Comparison of ENCODE assay signal across 8 cellular contexts in genomic region chr1:108049083-108049819, GRCh38.
DNase-seq lines count a peak whose midpoint lies in the region; ATAC-seq and TF ChIP-seq lines count a peak whose summit lies in the region.

No MANE protein-coding gene starts in this region.

- peaks cover 17% of the 10 kb centered on the region for H3K4me1 Mint-ChIP-seq in activated T-cell treated with anti-CD3 and anti-CD28 coated beads, Interleukin-2, amount 50 U/mL, for 72 hours (ENCODE audit: low read depth)
- peaks cover 30% of the 10 kb centered on the region for H3K4me1 Mint-ChIP-seq in MCF 10A (ENCODE audit: insufficient read depth, unreplicated experiment)

- no peak overlapping the region for H3K4me3 ChIP-seq in tibial artery

- in situ Hi-C loops in GM13976 (cut with MboI; ENCODE audit: low sequenced_read_pairs, unreplicated experiment), result no loop called here

- TF ChIP-seq CTCF in MCF 10A (IDR thresholded peaks at IDR 0.05; ENCODE audit: unreplicated experiment) (peak; percentile 26), tibial artery (IDR thresholded peaks at IDR 0.05) (peak; percentile 16 to 28), GM13976 (IDR thresholded peaks at IDR 0.05; ENCODE audit: borderline replicate concordance, control extremely low read depth, extremely low read depth, insufficient read depth, missing control alignments) (no peak)

- H3K27ac Mint-ChIP-seq in activated T-cell treated with anti-CD3 and anti-CD28 coated beads, Interleukin-2, amount 50 U/mL, for 72 hours, result no peak overlapping the region
- no peak overlapping the region for H3K27ac Mint-ChIP-seq in MCF 10A (ENCODE audit: low read depth, unreplicated experiment)

- no peak overlapping the region for H3K4me3 Mint-ChIP-seq in activated T-cell treated with anti-CD3 and anti-CD28 coated beads, Interleukin-2, amount 50 U/mL, for 72 hours
- H3K4me3 Mint-ChIP-seq in MCF 10A (ENCODE audit: unreplicated experiment), result no peak overlapping the region

- no peaks in the 10 kb centered on the region for H3K27me3 Mint-ChIP-seq in activated T-cell treated with anti-CD3 and anti-CD28 coated beads, Interleukin-2, amount 50 U/mL, for 72 hours (ENCODE audit: low read depth)
- H3K27me3 Mint-ChIP-seq in MCF 10A (ENCODE audit: insufficient read depth, unreplicated experiment), result no peaks in the 10 kb centered on the region

- no peak overlapping the region for H3K27ac ChIP-seq in tibial artery

- no peaks in the 10 kb centered on the region for H3K36me3 ChIP-seq in tibial artery

- H3K9me3 Mint-ChIP-seq in activated T-cell treated with anti-CD3 and anti-CD28 coated beads, Interleukin-2, amount 50 U/mL, for 72 hours, result no peaks in the 10 kb centered on the region
- no peaks in the 10 kb centered on the region for H3K9me3 Mint-ChIP-seq in MCF 10A (ENCODE audit: unreplicated experiment)

- CTCF ChIA-PET in MCF 10A (lab: Yijun Ruan, JAX), result interaction anchor here (0.9 to 1.4 kb wide), 2 partner anchors 9 to 76 kb away, joined by 4 to 5 read pairs; no protein-coding TSS in a partner anchor

- no TSS peak for BruUV-seq in MCF 10A (replicated peaks; lab: Mats Ljungman, UMichigan)

- POLR2A ChIA-PET in MCF 10A (lab: Yijun Ruan, JAX), result no interaction called here

- H3K4me1 ChIP-seq in tibial artery, result peaks cover 0 to 11% (median 0%) of the 10 kb centered on the region in 4 donors

- DNase-seq in activated T-cell treated with anti-CD3 and anti-CD28 coated beads, Interleukin-2, amount 50 U/mL, for 72 hours, result peak; percentile 12 to 21
- DNase-seq in activated T-cell treated with anti-CD3 and anti-CD28 coated beads for 4 hours, result no peak
- peak; percentile 67 for DNase-seq in NOMO-1 treated with DMSO at 0.1 percent for 48 hours (lab: John Stamatoyannopoulos, UW; ENCODE audit: unreplicated experiment)
- DNase-seq in MCF 10A (ENCODE audit: unreplicated experiment), result peak; percentile 39
- peak; percentile 93 for DNase-seq in kidney tubule cell (ENCODE audit: low spot score)
- peak; percentile 44 to 66 for DNase-seq in tibial artery
- no peak for DNase-seq in GM13976 (ENCODE audit: low spot score)
- no peak for DNase-seq in ecto neural progenitor cell (ENCODE audit: low spot score)

- H3K9me3 ChIP-seq in tibial artery, result no peaks in the 10 kb centered on the region

- peak; percentile 54 to 66 for ATAC-seq in activated T-cell treated with anti-CD3 and anti-CD28 coated beads, Interleukin-2, amount 50 U/mL, for 72 hours (replicated peaks in 1 of 2)

- H3K36me3 Mint-ChIP-seq in activated T-cell treated with anti-CD3 and anti-CD28 coated beads, Interleukin-2, amount 50 U/mL, for 72 hours (ENCODE audit: insufficient read depth in 2 of 2), result peaks cover 0 to 1% of the 10 kb centered on the region in 2 donors
- no peaks in the 10 kb centered on the region for H3K36me3 Mint-ChIP-seq in MCF 10A (ENCODE audit: insufficient read depth, unreplicated experiment)

- intact Hi-C loops in MCF 10A (cut with micrococcal nuclease) (no loop called here), tibial artery (cut with DNase I; ENCODE audit: low total_unique reads) (no loop called here)

- no peaks in the 10 kb centered on the region for H3K27me3 ChIP-seq in tibial artery

Comparison
In these comparisons a context has a peak if more than half of its experiments do, and no peak if none do; other contexts are left out.
1. DNase-seq: peak in activated T-cell treated with anti-CD3 and anti-CD28 coated beads, Interleukin-2, amount 50 U/mL, for 72 hours (2 of 2), NOMO-1 treated with DMSO at 0.1 percent for 48 hours (single experiment), MCF 10A (single experiment), kidney tubule cell (single experiment) and tibial artery (2 of 2); none in activated T-cell treated with anti-CD3 and anti-CD28 coated beads for 4 hours (single experiment), GM13976 (single experiment) and ecto neural progenitor cell (single experiment).